In genomic region chr4:15376145-15376544, GRCh38 we compare ENCODE assay signal across 19 cellular contexts. TPM values are rescaled to one million over a fixed set of nuclear protein-coding genes. Genes with fewer than 3 reads are reported as not detected.
DNase-seq lines count a peak whose midpoint lies in the region; ATAC-seq and TF ChIP-seq lines count a peak whose summit lies in the region.
"Had no signal": no experiment of that assay in that cellular context is flagged by ENCODE, and none has a peak within 500 bp of the region (broad histone marks: within the 10 kb centered on the region; RNA-seq: fewer than 3 reads in every experiment).

No MANE protein-coding gene starts in this region.

- peaks cover 0 to 3% of the 10 kb centered on the region in 2 donors for H3K27me3 Mint-ChIP-seq in T-cell

- H3K27ac ChIP-seq in lower lobe of right lung (peak overlapping the region; percentile 70), vagina (peak overlapping the region; percentile 47)

- H3K9me3 ChIP-seq in lower lobe of right lung (no peaks in the 10 kb centered on the region), vagina (no peaks in the 10 kb centered on the region)
- H3K9me3 ChIP-seq: HAP-1, uterus had no signal

- H3K4me1 Mint-ChIP-seq in T-cell = peaks cover 24 to 30% (median 26%) of the 10 kb centered on the region in 3 donors

- peak overlapping the region in 1 of 3 donors; percentile 50 for H3K4me3 Mint-ChIP-seq in T-cell
- H3K4me3 Mint-ChIP-seq: activated CD4-positive, alpha-beta memory T cell treated with anti-CD3 and anti-CD28 coated beads, Interleukin-2, amount 10 ng/mL, durations not matched to agents 7 days and 5 days had no signal

- H3K36me3 Mint-ChIP-seq in T-cell = no peaks in the 10 kb centered on the region
- H3K36me3 Mint-ChIP-seq: activated naive CD4-positive, alpha-beta T cell treated with anti-CD3 and anti-CD28 coated beads, Interleukin-2, amount 50 U/mL, for 72 hours had no signal

- DNase-seq in Right ventricle myocardium superior (no peak), Right ventricle myocardium inferior (ENCODE audit: missing footprints) (no peak), T-cell (no peak), lower lobe of right lung (no peak), vagina (ENCODE audit: extremely low spot score in 2 of 2) (no peak), T1000 (lab: John Stamatoyannopoulos, UW) (no peak)
- DNase-seq: activated CD4-positive, alpha-beta memory T cell treated with anti-CD3 and anti-CD28 coated beads, Interleukin-2, amount 10 ng/mL, durations not matched to agents 7 days and 5 days; cerebellar nuclear complex; NCI-H1436; stimulated activated CD4-positive, alpha-beta T cell treated with anti-CD3 and anti-CD28 coated beads, Interleukin-15, amount 100 ng/mL, for 24 hours; uterus had no signal

- H3K4me3 ChIP-seq in lower lobe of right lung = no peak overlapping the region
- H3K4me3 ChIP-seq in vagina = no peak overlapping the region
- H3K4me3 ChIP-seq: HAP-1, uterus had no signal

- no peaks in the 10 kb centered on the region for H3K27me3 ChIP-seq in lower lobe of right lung (ENCODE audit: low read depth)
- H3K27me3 ChIP-seq in vagina = no peaks in the 10 kb centered on the region
- H3K27me3 ChIP-seq: uterus had no signal

- H3K4me1 ChIP-seq in lower lobe of right lung = peaks cover 19% of the 10 kb centered on the region
- peaks cover 24% of the 10 kb centered on the region for H3K4me1 ChIP-seq in vagina
- H3K4me1 ChIP-seq: uterus had no signal

- H3K36me3 ChIP-seq in lower lobe of right lung = no peaks in the 10 kb centered on the region
- no peaks in the 10 kb centered on the region for H3K36me3 ChIP-seq in vagina
- H3K36me3 ChIP-seq: HAP-1, uterus had no signal

- TF ChIP-seq CTCF in lower lobe of right lung (IDR thresholded peaks at IDR 0.05) (no peak), vagina (IDR thresholded peaks at IDR 0.05) (no peak)

- POLR2A ChIA-PET in T-cell (lab: Charles Lee) = interaction anchor here in 1 of 2 donors (0.5 kb wide), 1 partner anchor 152 kb away, joined by 4 read pairs; no protein-coding TSS in a partner anchor

- H3K9me3 Mint-ChIP-seq in T-cell = no peaks in the 10 kb centered on the region
- H3K9me3 Mint-ChIP-seq: activated CD4-positive, alpha-beta memory T cell treated with anti-CD3 and anti-CD28 coated beads, Interleukin-2, amount 10 ng/mL, durations not matched to agents 7 days and 5 days had no signal

- intact Hi-C loops in Right ventricle myocardium superior (cut with DNase I) (no loop called here), Right ventricle myocardium inferior (cut with DNase I) (no loop called here), lower lobe of right lung (cut with DNase I) (no loop called here), vagina (cut with DNase I) (no loop called here)

- ATAC-seq in Right ventricle myocardium superior (ENCODE audit: poor library complexity) = peak; percentile 13
- ATAC-seq in Right ventricle myocardium inferior = no peak
- peak in 1 of 4 experiments; percentile 16 for ATAC-seq in T-cell (replicated peaks in 1 of 4)
- peak in 1 of 2 donors; percentile 30 for ATAC-seq in lower lobe of right lung
- no peak for ATAC-seq in HG03045 (IDR thresholded peaks at IDR 0.05; ENCODE audit: unreplicated experiment)
- no peak for ATAC-seq in GM18505 (IDR thresholded peaks at IDR 0.05; ENCODE audit: unreplicated experiment)
- ATAC-seq: Panc1 had no signal

- H3K27ac Mint-ChIP-seq in T-cell = peak overlapping the region; percentile 1 to 30
- H3K27ac Mint-ChIP-seq: activated CD4-positive, alpha-beta memory T cell treated with anti-CD3 and anti-CD28 coated beads, Interleukin-2, amount 10 ng/mL, durations not matched to agents 7 days and 5 days had no signal

- CTCF ChIA-PET in T-cell (lab: Charles Lee) = no interaction called here

- TF ChIP-seq POLR2A in vagina (IDR thresholded peaks at IDR 0.05) (no peak), GM18505 (IDR thresholded peaks at IDR 0.05; ENCODE audit: borderline replicate concordance, extremely low read depth, insufficient read depth, insufficient read length) (no peak)

RNA-seq across cellular contexts. Expression of gene C1QTNF7, which starts 51.7 kb away (rescaled TPM):
- 1.9 TPM for total RNA-seq in Right ventricle myocardium superior
- total RNA-seq in Right ventricle myocardium inferior = 1.7 TPM
- not detected for total RNA-seq in T-cell
- 10.7 TPM for total RNA-seq in lower lobe of right lung
- 12.0 TPM for total RNA-seq in vagina
- total RNA-seq: activated CD4-positive, alpha-beta memory T cell treated with anti-CD3 and anti-CD28 coated beads, Interleukin-2, amount 10 ng/mL, durations not matched to agents 7 days and 5 days; activated naive CD4-positive, alpha-beta T cell treated with anti-CD3 and anti-CD28 coated beads, Interleukin-2, amount 50 U/mL, for 72 hours; mammary epithelial cell; NCI-H460; osteocyte had no signal
